Comparison of ENCODE assay signal across 9 cellular contexts in the genomic region with DNA sequence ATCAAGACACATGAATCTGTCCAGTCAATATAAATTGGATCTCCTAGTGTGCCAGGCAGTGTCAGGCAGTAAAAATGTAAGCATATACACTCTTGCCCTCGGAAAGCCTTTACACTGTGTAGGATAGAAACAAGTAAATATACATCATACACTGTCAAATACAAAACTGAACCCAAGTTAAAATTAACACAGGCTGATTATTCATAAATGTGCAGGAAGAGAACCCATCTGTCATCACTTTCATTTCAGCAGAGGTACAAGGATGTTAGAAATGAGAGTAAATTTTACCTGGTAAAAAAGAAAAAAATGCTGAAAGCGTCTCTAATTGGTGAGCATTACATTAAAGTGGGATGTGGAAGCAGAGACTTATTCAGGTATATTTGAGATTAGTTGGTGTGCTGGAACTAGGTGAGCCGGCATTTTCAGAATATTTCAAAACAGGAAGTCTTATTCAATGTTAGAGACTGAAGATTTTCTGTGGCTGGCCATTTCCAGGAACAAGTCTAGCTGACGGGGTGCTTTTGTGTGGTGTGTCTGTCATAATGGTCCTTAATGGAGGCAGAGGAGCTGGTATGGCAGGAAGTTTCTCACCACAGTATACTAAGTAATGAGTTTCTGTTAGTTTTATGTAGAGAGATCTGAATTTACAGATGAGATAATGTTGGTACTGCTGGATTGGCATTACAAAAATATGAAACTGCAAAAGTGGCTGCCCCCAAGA.
DNase-seq lines count a peak whose midpoint lies in the region; ATAC-seq and TF ChIP-seq lines count a peak whose summit lies in the region.
"Had no signal": no experiment of that assay in that cellular context is flagged by ENCODE, and none has a peak within 500 bp of the region (broad histone marks: within the 10 kb centered on the region; RNA-seq: fewer than 3 reads in every experiment).

No MANE protein-coding gene starts in this region.

- no peaks in the 10 kb centered on the region for H4K20me1 ChIP-seq in mammary epithelial cell (ENCODE audit: insufficient read depth, low read length)

- H3K4me1 ChIP-seq in mammary epithelial cell (ENCODE audit: insufficient read depth, low read length) (no peaks in the 10 kb centered on the region), thyroid gland (no peaks in the 10 kb centered on the region)
- H3K4me1 ChIP-seq: foreskin keratinocyte had no signal

- H3K9me3 Mint-ChIP-seq in WTC11 (peaks cover 6% of the 10 kb centered on the region), nephron (no peaks in the 10 kb centered on the region)

- BruUV-seq in mammary epithelial cell (replicated peaks; lab: Mats Ljungman, UMichigan) = no TSS peak

- H3K27ac Mint-ChIP-seq in WTC11 = peak overlapping the region; percentile 34; the same call in 1 of the 2 replicates
- peak overlapping the region; percentile 9 to 33 (median 23) for H3K27ac Mint-ChIP-seq in nephron

- in situ Hi-C loops in mammary epithelial cell (cut with MboI; ENCODE audit: low sequenced_read_pairs in 2 of 2) = no loop called here

- no peak overlapping the region for H3K27ac ChIP-seq in mammary epithelial cell (ENCODE audit: insufficient read depth, low read depth, low read length)
- H3K27ac ChIP-seq in thyroid gland = peak overlapping the region in 1 of 3 donors; percentile 43
- H3K27ac ChIP-seq: foreskin keratinocyte had no signal

- no peak for TF ChIP-seq POLR2A in thyroid gland (IDR thresholded peaks at IDR 0.05)

- H3K36me3 ChIP-seq in mammary epithelial cell (ENCODE audit: insufficient read depth, low read length) = no peaks in the 10 kb centered on the region
- H3K36me3 ChIP-seq in thyroid gland = no peaks in the 10 kb centered on the region

- peak; percentile 99 for ATAC-seq in GM19438 (IDR thresholded peaks at IDR 0.05; ENCODE audit: low read depth, unreplicated experiment)
- peak; percentile 100 for ATAC-seq in HG03520 (IDR thresholded peaks at IDR 0.05; ENCODE audit: unreplicated experiment)
- ATAC-seq in WTC11 = no peak
- ATAC-seq: foreskin keratinocyte had no signal

- 64% methylated on average over 4 of the region's 4 CpGs for WGBS in mammary epithelial cell (ENCODE audit: low coverage, missing lambda C conversion rate)
- 65 to 76% methylated on average over 4 of the region's 4 CpGs for WGBS in thyroid gland, 2 donors

- H3K4me3 Mint-ChIP-seq in WTC11 (no peak overlapping the region), nephron (no peak overlapping the region)

- H3K9me3 ChIP-seq in mammary epithelial cell (replicated peaks; ENCODE audit: insufficient read depth, low read length) (no peaks in the 10 kb centered on the region), thyroid gland (no peaks in the 10 kb centered on the region)

- CTCF ChIA-PET in WTC11 (lab: Charles Lee) = no interaction called here
- CTCF ChIA-PET in mammary epithelial cell (lab: Charles Lee; ENCODE audit: low non-redundant PET) = no interaction called here

- peaks cover 33% of the 10 kb centered on the region for H3K4me1 Mint-ChIP-seq in WTC11
- H3K4me1 Mint-ChIP-seq in nephron = peaks cover 13% of the 10 kb centered on the region

- no peaks in the 10 kb centered on the region for H3K27me3 ChIP-seq in mammary epithelial cell (ENCODE audit: insufficient read depth, low read length)
- H3K27me3 ChIP-seq in thyroid gland = no peaks in the 10 kb centered on the region
- H3K27me3 ChIP-seq: foreskin keratinocyte had no signal

- no peak for TF ChIP-seq CTCF in WTC11 (IDR thresholded peaks at IDR 0.05)
- no peak for TF ChIP-seq CTCF in mammary epithelial cell (conservative IDR thresholded peaks at IDR 0.05 in 1 of 2, IDR thresholded peaks at IDR 0.05 in 1 of 2; ENCODE audit: extremely low read depth in 1 of 2, insufficient read depth in 1 of 2, low read depth in 1 of 2, low read length in 2 of 2)
- TF ChIP-seq CTCF in nephron (IDR thresholded peaks at IDR 0.05; ENCODE audit: unreplicated experiment in 3 of 3) = no peak
- no peak for TF ChIP-seq CTCF in thyroid gland (IDR thresholded peaks at IDR 0.05)

- DNase-seq in Ammon's horn (ENCODE audit: low spot score) = peak; percentile 44
- no peak for DNase-seq in WTC11 (ENCODE audit: low spot score)
- DNase-seq in mammary epithelial cell = peak; percentile 8
- DNase-seq in thyroid gland = peak; percentile 1 to 3
- no peak for DNase-seq in amniotic stem cell (lab: John Stamatoyannopoulos, UW)

- dilution Hi-C loops in mammary epithelial cell (cut with HindIII; ENCODE audit: low sequenced_read_pairs) = no loop called here

- H3K4me2 ChIP-seq in mammary epithelial cell (ENCODE audit: insufficient read depth, low read depth, low read length) = no peak overlapping the region

- H3K4me3 ChIP-seq in mammary epithelial cell (replicated peaks in 1 of 3; ENCODE audit: insufficient read depth in 1 of 3, low read depth in 2 of 3, low read length in 3 of 3) (no peak overlapping the region), thyroid gland (replicated peaks in 1 of 3) (no peak overlapping the region)

- H2AFZ ChIP-seq in mammary epithelial cell (ENCODE audit: low read depth, low read length) = peak overlapping the region; percentile 58

- POLR2A ChIA-PET in WTC11 (lab: Charles Lee) = no interaction called here

- peaks cover 9% of the 10 kb centered on the region for H3K36me3 Mint-ChIP-seq in WTC11
- no peaks in the 10 kb centered on the region for H3K36me3 Mint-ChIP-seq in nephron (ENCODE audit: low read depth)

- H3K9ac ChIP-seq in mammary epithelial cell (ENCODE audit: insufficient read depth, low read length) = no peak overlapping the region

- no peaks in the 10 kb centered on the region for H3K27me3 Mint-ChIP-seq in WTC11 (ENCODE audit: low read depth)
- no peaks in the 10 kb centered on the region for H3K27me3 Mint-ChIP-seq in nephron (ENCODE audit: low read depth)

- intact Hi-C loops in mammary epithelial cell (cut with micrococcal nuclease) (no loop called here), thyroid gland (cut with DNase I) (no loop called here)

- no peaks in the 10 kb centered on the region for H3K79me2 ChIP-seq in mammary epithelial cell (ENCODE audit: insufficient read depth, low read length)

TF ChIP-seq in WTC11, 78 proteins besides CTCF, POLR2A, EP300 and RAD21:
- TF ChIP-seq NFATC4 (CRISPR knock-in tag; IDR thresholded peaks at IDR 0.05) (no peak), ETV6 (CRISPR knock-in tag; IDR thresholded peaks at IDR 0.05) (no peak), SMAD4 (CRISPR knock-in tag; IDR thresholded peaks at IDR 0.05) (no peak), ESRRA (CRISPR knock-in tag; IDR thresholded peaks at IDR 0.05; ENCODE audit: borderline replicate concordance) (no peak)

Comparison
In these comparisons a context has a peak if more than half of its experiments do, and no peak if none do; other contexts are left out.
1. DNase-seq: peak in Ammon's horn (single experiment), mammary epithelial cell (single experiment) and thyroid gland (2 of 2); none in WTC11 (single experiment) and amniotic stem cell (single experiment).